Comparison of ENCODE assay signal across 29 cellular contexts in genomic region chr6:68333444-68333843, GRCh38.
A peak's percentile ranks its signal among the peaks of the same experiment; 100 is the strongest.
DNase-seq lines count a peak whose midpoint lies in the region; ATAC-seq, FAIRE-seq and TF ChIP-seq lines count a peak whose summit lies in the region.
"Had no signal": no experiment of that assay in that cellular context is flagged by ENCODE, and none has a peak within 500 bp of the region (broad histone marks: within the 10 kb centered on the region; RNA-seq: fewer than 3 reads in every experiment).

No MANE protein-coding gene starts in this region.

- H3K36me3 ChIP-seq in hepatocyte (replicated peaks; ENCODE audit: insufficient read depth, low read depth) (no peaks in the 10 kb centered on the region), HepG2 (replicated peaks in 1 of 2; ENCODE audit: control insufficient read depth in 1 of 2, insufficient read depth in 2 of 2, low read length in 2 of 2) (no peaks in the 10 kb centered on the region)
- H3K36me3 ChIP-seq: left lung, MG63, transverse colon had no signal

- FAIRE-seq in HepG2 (lab: Jason Lieb, UNC): no peak
- FAIRE-seq: bronchial epithelial cell had no signal

- peak; percentile 33 for DNase-seq in DMS 273 (lab: John Stamatoyannopoulos, UW; ENCODE audit: unreplicated experiment)
- DNase-seq in DMS 273 treated with DMSO at 0.1 percent for 48 hours (lab: John Stamatoyannopoulos, UW): no peak
- DNase-seq in M059J (ENCODE audit: low read depth): peak; percentile 60
- peak; percentile 54 for DNase-seq in NCI-H82 treated with DMSO at 0.1 percent for 48 hours (lab: John Stamatoyannopoulos, UW; ENCODE audit: unreplicated experiment)
- DNase-seq in hepatocyte (ENCODE audit: low spot score): peak; percentile 14
- DNase-seq in HepG2 (ENCODE audit: low spot score): no peak
- no peak for DNase-seq in hepatic stellate cell (ENCODE audit: low spot score)
- DNase-seq: activated CD4-positive, alpha-beta T cell treated with anti-CD3 and anti-CD28 coated beads for 4 hours; activated CD8-positive, alpha-beta T cell treated with anti-CD3 and anti-CD28 coated beads, Interleukin-2, amount 10 ng/mL, durations not matched to agents 7 days and 5 days; activated naive CD4-positive, alpha-beta T cell treated with anti-CD3 and anti-CD28 coated beads, Interleukin-2, amount 10 ng/mL, durations not matched to agents 7 days and 5 days; effector memory CD4-positive, alpha-beta T cell; HFFc6; left lung; mesenchymal stem cell; MG63; NCI-H1436; NCI-H2171; NCI-H526 treated with DMSO at 0.1 percent for 48 hours; SIG-M5; T1000; transverse colon had no signal

- H3K9me3 ChIP-seq in hepatocyte (ENCODE audit: low read depth) (no peaks in the 10 kb centered on the region), HepG2 (ENCODE audit: low read length) (no peaks in the 10 kb centered on the region)
- H3K9me3 ChIP-seq: left lung, MG63, transverse colon had no signal

- no TSS peak for BruUV-seq in HepG2 (replicated peaks; lab: Mats Ljungman, UMichigan)

- TF ChIP-seq POLR2A in HepG2 (IDR thresholded peaks at IDR 0.05; ENCODE audit: insufficient read depth in 1 of 2, low read depth in 2 of 2, low read length in 2 of 2): no peak

- no peak for ATAC-seq in HepG2
- ATAC-seq in HG02623 (IDR thresholded peaks at IDR 0.05; ENCODE audit: unreplicated experiment): no peak
- ATAC-seq: activated CD8-positive, alpha-beta T cell treated with anti-CD3 and anti-CD28 coated beads, Interleukin-2, amount 10 ng/mL, durations not matched to agents 7 days and 5 days; GM23338; left lung; stimulated activated memory B cell treated with anti-CD40 and anti-IgM and Interleukin-4, amounts not matched to agents 10 μg/mL and 1 μg/mL and 100 μg/mL, for 72 hours had no signal

- H3K4me3 ChIP-seq in hepatocyte (no peak overlapping the region), HepG2 (replicated peaks in 1 of 3; ENCODE audit: insufficient read depth in 1 of 3, low read depth in 2 of 3, low read length in 3 of 3) (no peak overlapping the region)
- H3K4me3 ChIP-seq: coronary artery, GM23338, left lung, MG63, transverse colon had no signal

- H3K27me3 ChIP-seq in hepatocyte (no peaks in the 10 kb centered on the region), HepG2 (ENCODE audit: control insufficient read depth in 1 of 2, insufficient read depth in 2 of 2, low read length in 2 of 2) (no peaks in the 10 kb centered on the region)
- H3K27me3 ChIP-seq: left lung, MG63, transverse colon had no signal

- intact Hi-C loops in HepG2 (cut with micrococcal nuclease; ENCODE audit: unreplicated experiment): no loop called here

- H3K9me2 ChIP-seq in hepatocyte (replicated peaks; ENCODE audit: insufficient read depth): no peaks in the 10 kb centered on the region

- TF ChIP-seq CTCF in hepatocyte (IDR thresholded peaks at IDR 0.05; ENCODE audit: poor library complexity) (no peak), HepG2 (CRISPR knock-in tag; IDR thresholded peaks at IDR 0.05) (no peak)

- H4K20me1 ChIP-seq in hepatocyte (ENCODE audit: insufficient read depth, poor library complexity, severe bottlenecking) (no peaks in the 10 kb centered on the region), HepG2 (ENCODE audit: insufficient read depth, low read length) (no peaks in the 10 kb centered on the region)

- in situ Hi-C loops in HepG2 (cut with HindIII; ENCODE audit: extremely low pct_ligation_motif_present, low pct_unique_long_range_greater_than_20kb): no loop called here

- H3K27ac ChIP-seq in hepatocyte (no peak overlapping the region), HepG2 (ENCODE audit: extremely low read length, insufficient read depth, low read length) (no peak overlapping the region)
- H3K27ac ChIP-seq: 22Rv1, coronary artery, epithelial cell of prostate, left lung, transverse colon, VCaP had no signal

- H3K79me2 ChIP-seq in hepatocyte: no peaks in the 10 kb centered on the region
- H3K79me2 ChIP-seq in HepG2 (ENCODE audit: insufficient read depth, low read length): no peaks in the 10 kb centered on the region

- CTCF ChIA-PET in HepG2 (lab: Yijun Ruan, JAX; ENCODE audit: low intra/inter-chr PET ratio, low total read pairs): no interaction called here

- no peak overlapping the region for H3K9ac ChIP-seq in HepG2 (ENCODE audit: insufficient read depth, low read depth, low read length)

- TF ChIP-seq EP300 in HepG2 (IDR thresholded peaks at IDR 0.05; ENCODE audit: low read depth in 2 of 2, low read length in 2 of 2) (no peak), HepG2 (CRISPR knock-in tag; IDR thresholded peaks at IDR 0.05; ENCODE audit: borderline replicate concordance) (no peak)

- TF ChIP-seq RAD21 in HepG2 (CRISPR knock-in tag; IDR thresholded peaks at IDR 0.05): no peak

- H3K4me2 ChIP-seq in hepatocyte (no peak overlapping the region), HepG2 (ENCODE audit: low read depth, low read length) (no peak overlapping the region)
- H3K4me2 ChIP-seq: GM23338 had no signal

- H3K4me1 ChIP-seq in hepatocyte (ENCODE audit: insufficient read depth) (no peaks in the 10 kb centered on the region), HepG2 (ENCODE audit: insufficient read depth, low read length) (no peaks in the 10 kb centered on the region)
- H3K4me1 ChIP-seq: left lung, transverse colon had no signal

- H2AFZ ChIP-seq in hepatocyte (no peak overlapping the region), HepG2 (ENCODE audit: low read length) (no peak overlapping the region)
- H2AFZ ChIP-seq: GM23338 had no signal

- POLR2A ChIA-PET in HepG2 (lab: Yijun Ruan, JAX): no interaction called here

TF ChIP-seq in HepG2, 621 proteins besides CTCF, POLR2A, EP300 and RAD21 (continues in another document):
- no peak for TF ChIP-seq ARID4A (CRISPR knock-in tag; IDR thresholded peaks at IDR 0.05; ENCODE audit: borderline replicate concordance)
- no peak for TF ChIP-seq CREB1 (IDR thresholded peaks at IDR 0.05)
- TF ChIP-seq CREB1 (CRISPR knock-in tag; IDR thresholded peaks at IDR 0.05): no peak
- TF ChIP-seq ZBTB46 (CRISPR knock-in tag; IDR thresholded peaks at IDR 0.05; ENCODE audit: borderline replicate concordance): no peak
- no peak for TF ChIP-seq RBFOX2 (IDR thresholded peaks at IDR 0.05; ENCODE audit: low read depth, low read length)

Comparison
In these comparisons a context has a peak if more than half of its experiments do, and no peak if none do; other contexts are left out.
1. DNase-seq: peak in DMS 273 (single experiment), M059J (single experiment), NCI-H82 treated with DMSO at 0.1 percent for 48 hours (single experiment) and hepatocyte (single experiment); none in DMS 273 treated with DMSO at 0.1 percent for 48 hours (single experiment), HepG2 (single experiment) and hepatic stellate cell (single experiment).